15 cellular contexts compared by ENCODE assay signal in the genomic region with DNA sequence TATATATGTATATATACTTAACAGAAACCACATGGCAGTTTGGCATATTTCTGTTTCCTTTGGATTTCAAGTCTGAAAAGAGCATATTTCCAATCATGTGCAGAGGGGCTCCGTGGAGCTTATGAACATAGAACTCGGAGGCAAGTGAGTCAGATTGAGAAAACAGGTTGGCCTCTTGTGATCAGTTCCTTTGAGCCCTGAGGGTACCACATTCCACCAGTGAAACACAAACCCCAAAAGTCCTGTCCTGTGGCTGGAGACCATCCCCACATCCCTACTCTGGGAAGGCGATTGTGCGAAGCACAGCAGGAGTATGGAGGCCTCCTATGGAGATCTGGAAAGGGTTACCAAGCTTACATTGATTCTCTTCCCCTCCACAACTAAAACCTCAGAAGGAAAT.
DNase-seq lines count a peak whose midpoint lies in the region; ATAC-seq and TF ChIP-seq lines count a peak whose summit lies in the region.
"Had no signal": no experiment of that assay in that cellular context is flagged by ENCODE, and none has a peak within 500 bp of the region (broad histone marks: within the 10 kb centered on the region; RNA-seq: fewer than 3 reads in every experiment).

No MANE protein-coding gene starts in this region.

- no peaks in the 10 kb centered on the region for H3K9me2 ChIP-seq in GM23248 (ENCODE audit: insufficient read depth)

- H3K23ac ChIP-seq in mesenchymal stem cell (ENCODE audit: low read length in 2 of 2) = no peak overlapping the region

- H3K4me3 ChIP-seq in GM23248 = no peak overlapping the region
- no peak overlapping the region for H3K4me3 ChIP-seq in mesenchymal stem cell (ENCODE audit: insufficient read depth in 1 of 2, low read depth in 1 of 2, low read length in 2 of 2)
- H3K4me3 ChIP-seq: BLaER1 had no signal

- ATAC-seq in GM18505 (IDR thresholded peaks at IDR 0.05; ENCODE audit: unreplicated experiment) (no peak), HG03439 (IDR thresholded peaks at IDR 0.05; ENCODE audit: unreplicated experiment) (no peak), left cardiac atrium (no peak)
- ATAC-seq: HepG2 had no signal

- no peak overlapping the region for H2BK12ac ChIP-seq in mesenchymal stem cell (ENCODE audit: low read length in 2 of 2)

- WGBS in GM23248 (ENCODE audit: low coverage in 1 of 2, low lambda C conversion rate in 2 of 2, missing lambda C conversion rate in 2 of 2), 2 experiments = 81 to 92% methylated on average over 4 of the region's 4 CpGs
- 100% methylated on average over 4 of the region's 4 CpGs for WGBS in mesenchymal stem cell

- H3K4me1 ChIP-seq in GM23248 (ENCODE audit: insufficient read depth) (peaks cover 16% of the 10 kb centered on the region), mesenchymal stem cell (ENCODE audit: control insufficient read depth, insufficient read depth, low read depth, low read length) (peaks cover 13% of the 10 kb centered on the region)

- in situ Hi-C loops in GM23248 (cut with MboI) = no loop called here

- no peaks in the 10 kb centered on the region for H4K20me1 ChIP-seq in GM23248 (ENCODE audit: insufficient read depth)
- H4K20me1 ChIP-seq: BLaER1 had no signal

- H2BK5ac ChIP-seq in mesenchymal stem cell (ENCODE audit: low read depth, low read length, poor library complexity, severe bottlenecking) = peak overlapping the region; percentile 84

- no peak overlapping the region for H4K8ac ChIP-seq in mesenchymal stem cell (ENCODE audit: low read length)

- no peak overlapping the region for H2BK120ac ChIP-seq in mesenchymal stem cell (ENCODE audit: low read depth, low read length)

- no peaks in the 10 kb centered on the region for H3K79me1 ChIP-seq in mesenchymal stem cell (replicated peaks; ENCODE audit: low read length, poor library complexity, severe bottlenecking)

- H3K27me3 ChIP-seq in GM23248 (replicated peaks; ENCODE audit: insufficient read depth) = no peaks in the 10 kb centered on the region
- H3K27me3 ChIP-seq in mesenchymal stem cell (ENCODE audit: control insufficient read depth in 1 of 2, insufficient read depth in 1 of 2, low read length in 2 of 2) = no peaks in the 10 kb centered on the region
- H3K27me3 ChIP-seq: BLaER1 had no signal

- H3K9me3 ChIP-seq in GM23248 (ENCODE audit: low read depth) (no peaks in the 10 kb centered on the region), mesenchymal stem cell (ENCODE audit: control insufficient read depth, low read length) (no peaks in the 10 kb centered on the region)
- H3K9me3 ChIP-seq: BLaER1 had no signal

- no peaks in the 10 kb centered on the region for H3K36me3 ChIP-seq in GM23248 (ENCODE audit: low read depth)
- H3K36me3 ChIP-seq in mesenchymal stem cell (ENCODE audit: control insufficient read depth in 1 of 2, insufficient read depth in 2 of 2, low read depth in 1 of 2, low read length in 2 of 2) = no peaks in the 10 kb centered on the region
- H3K36me3 ChIP-seq: BLaER1 had no signal

- no peaks in the 10 kb centered on the region for H3K79me2 ChIP-seq in GM23248 (ENCODE audit: insufficient read depth)

- peak overlapping the region; percentile 93 for H2AK5ac ChIP-seq in mesenchymal stem cell (ENCODE audit: low read length, severe bottlenecking)

- H2AFZ ChIP-seq in GM23248 (0 out of 2 replicates have a peak overlapping the region, but pooled peaks have one; percentile 40), mesenchymal stem cell (ENCODE audit: low read depth, low read length) (no peak overlapping the region)

- no peak overlapping the region for H4K91ac ChIP-seq in mesenchymal stem cell (ENCODE audit: low read length)

- intact Hi-C loops in left cardiac atrium (cut with DNase I) = no loop called here

- H3K4me2 ChIP-seq in GM23248 (ENCODE audit: unreplicated experiment) = peak overlapping the region; percentile 58
- no peak overlapping the region for H3K4me2 ChIP-seq in mesenchymal stem cell (ENCODE audit: low read length, poor library complexity, severe bottlenecking)
- H3K4me2 ChIP-seq: BLaER1 had no signal

- no peak overlapping the region for H3K18ac ChIP-seq in mesenchymal stem cell (ENCODE audit: low read depth in 1 of 2, low read length in 2 of 2)

- DNase-seq in GM23248 (no peak), M059J (ENCODE audit: low read depth) (peak; percentile 63), mesenchymal stem cell (no peak), smooth muscle cell of the brain vasculature (ENCODE audit: low read depth, low spot score) (peak; percentile 29), left cardiac atrium (no peak)
- DNase-seq: 8988T; CD4-positive, alpha-beta memory T cell; DMS153; DMS79; GF-D8; HCEC 1CT had no signal

- no peak overlapping the region for H3K14ac ChIP-seq in mesenchymal stem cell (ENCODE audit: low read length in 2 of 2)

- TF ChIP-seq POLR2A in GM18505 (IDR thresholded peaks at IDR 0.05; ENCODE audit: borderline replicate concordance, extremely low read depth, insufficient read depth, insufficient read length) = no peak

- H3F3A ChIP-seq in GM23248 (ENCODE audit: insufficient read depth) = peaks cover 12% of the 10 kb centered on the region; the same call in 1 of the 2 replicates

- no peak overlapping the region for H2BK15ac ChIP-seq in mesenchymal stem cell (ENCODE audit: low read depth, poor library complexity, severe bottlenecking)

- H3K4ac ChIP-seq in mesenchymal stem cell (ENCODE audit: low read depth in 1 of 2, low read length in 2 of 2) = no peak overlapping the region

- H3K9ac ChIP-seq in GM23248 (no peak overlapping the region), mesenchymal stem cell (ENCODE audit: low read length) (no peak overlapping the region)
- H3K9ac ChIP-seq: BLaER1 had no signal

- H3K27ac ChIP-seq in GM23248 (peak overlapping the region; percentile 36), mesenchymal stem cell (ENCODE audit: low read length, poor library complexity, severe bottlenecking) (peak overlapping the region; percentile 87)
- H3K27ac ChIP-seq: BLaER1 had no signal

Comparison
In these comparisons a context has a peak if more than half of its experiments do, and no peak if none do; other contexts are left out.
1. DNase-seq: peak in M059J (single experiment) and smooth muscle cell of the brain vasculature (single experiment); none in GM23248 (single experiment), mesenchymal stem cell (single experiment) and left cardiac atrium (single experiment).